In the genomic region with DNA sequence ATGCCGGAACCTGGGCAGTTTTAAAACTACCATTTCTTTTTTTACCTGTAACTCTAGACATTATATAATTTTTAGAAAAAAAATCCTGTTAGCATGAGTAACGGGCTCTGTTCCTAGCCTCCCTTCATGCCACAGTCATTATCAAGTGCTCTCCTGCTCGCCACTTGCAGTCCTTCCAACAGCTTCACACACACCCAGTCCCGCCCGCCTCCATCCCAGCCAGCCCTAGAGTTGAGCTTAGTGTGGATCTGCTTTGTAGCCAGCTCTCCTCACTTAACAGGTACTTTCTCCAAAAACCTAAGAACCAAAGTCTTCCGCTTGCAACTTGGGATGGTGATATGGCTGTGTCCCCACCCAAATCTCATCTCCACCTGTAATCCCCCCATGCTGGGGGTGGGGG, we compare ENCODE assay signal across 15 cellular contexts. TPM values are rescaled to one million over a fixed set of nuclear protein-coding genes. Genes with fewer than 3 reads are reported as not detected.
DNase-seq lines count a peak whose midpoint lies in the region; ATAC-seq, FAIRE-seq and TF ChIP-seq lines count a peak whose summit lies in the region.
"Had no signal": no experiment of that assay in that cellular context is flagged by ENCODE, and none has a peak within 500 bp of the region (broad histone marks: within the 10 kb centered on the region; RNA-seq: fewer than 3 reads in every experiment).

No MANE protein-coding gene starts in this region.

- H3K36me3 ChIP-seq in cardiac muscle cell (peaks cover 73% of the 10 kb centered on the region), kidney (ENCODE audit: control insufficient read depth in 1 of 2, insufficient read depth in 2 of 2, low read length in 2 of 2) (peaks cover 62 to 72% of the 10 kb centered on the region in 2 donors), lower lobe of right lung (peaks cover 93% of the 10 kb centered on the region)

- POLR2A ChIA-PET in activated CD8-positive, alpha-beta T cell treated with anti-CD3 and anti-CD28 coated beads, Interleukin-2, amount 10 ng/mL, durations not matched to agents 7 days and 5 days (lab: Charles Lee) = interaction anchor here (0.7 to 1.0 kb wide), 2 partner anchors 13 to 102 kb away, joined by 3 to 4 read pairs; no protein-coding TSS in a partner anchor

- H3K9me3 ChIP-seq in cardiac muscle cell (ENCODE audit: low read depth) = no peaks in the 10 kb centered on the region
- H3K9me3 ChIP-seq in kidney (ENCODE audit: control insufficient read depth in 1 of 2, low read length in 2 of 2) = no peaks in the 10 kb centered on the region
- H3K9me3 ChIP-seq in lower lobe of right lung = no peaks in the 10 kb centered on the region
- H3K9me3 ChIP-seq: ascending aorta, neutrophil had no signal

- no peaks in the 10 kb centered on the region for H3K9me3 Mint-ChIP-seq in activated CD8-positive, alpha-beta T cell treated with anti-CD3 and anti-CD28 coated beads, Interleukin-2, amount 10 ng/mL, durations not matched to agents 7 days and 5 days (ENCODE audit: insufficient read depth)

- no peak for DNase-seq in cardiac muscle cell (ENCODE audit: low read depth in 1 of 2, low spot score in 1 of 2)
- no peak for DNase-seq in Right ventricle myocardium inferior (ENCODE audit: missing footprints)
- no peak for DNase-seq in activated CD8-positive, alpha-beta T cell treated with anti-CD3 and anti-CD28 coated beads, Interleukin-2, amount 10 ng/mL, durations not matched to agents 7 days and 5 days
- DNase-seq in kidney = peak; percentile 43
- no peak for DNase-seq in lower lobe of right lung
- no peak for DNase-seq in occipital lobe (lab: John Stamatoyannopoulos, UW)
- no peak for DNase-seq in DMS153 treated with DMSO at 0.1 percent for 48 hours (lab: John Stamatoyannopoulos, UW; ENCODE audit: unreplicated experiment)
- no peak for DNase-seq in GM12891 (ENCODE audit: insufficient read length, low spot score)
- DNase-seq: DMS53, NCI-H1417, NCI-H226 had no signal

- H3K4me3 ChIP-seq in cardiac muscle cell (no peak overlapping the region), kidney (ENCODE audit: low read length in 2 of 2) (no peak overlapping the region), lower lobe of right lung (no peak overlapping the region)
- H3K4me3 ChIP-seq: ascending aorta, K562, lung had no signal

- H3K4me1 Mint-ChIP-seq in activated CD8-positive, alpha-beta T cell treated with anti-CD3 and anti-CD28 coated beads, Interleukin-2, amount 10 ng/mL, durations not matched to agents 7 days and 5 days (ENCODE audit: low read depth) = peaks cover 17% of the 10 kb centered on the region

- peaks cover 88% of the 10 kb centered on the region for H3K36me3 Mint-ChIP-seq in activated CD8-positive, alpha-beta T cell treated with anti-CD3 and anti-CD28 coated beads, Interleukin-2, amount 10 ng/mL, durations not matched to agents 7 days and 5 days (ENCODE audit: low read depth)

- intact Hi-C loops in Right ventricle myocardium inferior (cut with DNase I) = loop anchor here (5.0 kb wide), 1 partner anchor 50 kb away; a partner anchor contains a TSS
- intact Hi-C loops in kidney (cut with DNase I) = no loop called here
- intact Hi-C loops in lower lobe of right lung (cut with DNase I) = no loop called here

- H3K9ac ChIP-seq in kidney (ENCODE audit: low read length in 2 of 2) = no peak overlapping the region

- H3K27ac ChIP-seq in cardiac muscle cell (peak overlapping the region; percentile 76), kidney (ENCODE audit: low read depth in 2 of 2, low read length in 2 of 2) (no peak overlapping the region), lower lobe of right lung (no peak overlapping the region)
- H3K27ac ChIP-seq: ascending aorta, neutrophil had no signal

- H3K4me3 Mint-ChIP-seq in activated CD8-positive, alpha-beta T cell treated with anti-CD3 and anti-CD28 coated beads, Interleukin-2, amount 10 ng/mL, durations not matched to agents 7 days and 5 days = no peak overlapping the region

- TF ChIP-seq POLR2A in GM12891 (IDR thresholded peaks at IDR 0.05; ENCODE audit: low read depth, low read length) = no peak; the same call in 1 of the 2 replicates

- H3K27me3 ChIP-seq in cardiac muscle cell (no peaks in the 10 kb centered on the region), lower lobe of right lung (ENCODE audit: low read depth) (no peaks in the 10 kb centered on the region)
- H3K27me3 ChIP-seq: ascending aorta, neutrophil had no signal

- no peaks in the 10 kb centered on the region for H3K27me3 Mint-ChIP-seq in activated CD8-positive, alpha-beta T cell treated with anti-CD3 and anti-CD28 coated beads, Interleukin-2, amount 10 ng/mL, durations not matched to agents 7 days and 5 days (ENCODE audit: low read depth)

- ATAC-seq in Right ventricle myocardium inferior (no peak), lower lobe of right lung (no peak)
- no peak for ATAC-seq in activated CD8-positive, alpha-beta T cell treated with anti-CD3 and anti-CD28 coated beads, Interleukin-2, amount 10 ng/mL, durations not matched to agents 7 days and 5 days
- ATAC-seq: K562 had no signal

- peaks cover 8% of the 10 kb centered on the region for H3K4me1 ChIP-seq in cardiac muscle cell (ENCODE audit: low read depth)
- H3K4me1 ChIP-seq in kidney (ENCODE audit: control insufficient read depth in 1 of 2, insufficient read depth in 1 of 2, low read depth in 1 of 2, low read length in 2 of 2) = no peaks in the 10 kb centered on the region
- no peaks in the 10 kb centered on the region for H3K4me1 ChIP-seq in lower lobe of right lung

- CTCF ChIA-PET in activated CD8-positive, alpha-beta T cell treated with anti-CD3 and anti-CD28 coated beads, Interleukin-2, amount 10 ng/mL, durations not matched to agents 7 days and 5 days (lab: Charles Lee) = no interaction called here

- TF ChIP-seq CTCF in cardiac muscle cell (IDR thresholded peaks at IDR 0.05; ENCODE audit: low read depth, low read length) = no peak
- TF ChIP-seq CTCF in kidney (IDR thresholded peaks at IDR 0.05; ENCODE audit: borderline replicate concordance, extremely low read depth, insufficient read depth) = no peak
- TF ChIP-seq CTCF in lower lobe of right lung (IDR thresholded peaks at IDR 0.05) = no peak

- peak overlapping the region; percentile 50 for H3K27ac Mint-ChIP-seq in activated CD8-positive, alpha-beta T cell treated with anti-CD3 and anti-CD28 coated beads, Interleukin-2, amount 10 ng/mL, durations not matched to agents 7 days and 5 days

- no peak for FAIRE-seq in kidney (lab: Jason Lieb, UNC)
- no peak for FAIRE-seq in GM12891 (lab: Jason Lieb, UNC)
- FAIRE-seq: K562 had no signal

TF ChIP-seq in GM12891, 5 proteins besides CTCF, POLR2A, EP300 and RAD21:
- TF ChIP-seq POU2F2 (IDR thresholded peaks at IDR 0.05; ENCODE audit: low read depth, low read length) = no peak
- TF ChIP-seq SPI1 (IDR thresholded peaks at IDR 0.05; ENCODE audit: low read depth, low read length) = no peak
- TF ChIP-seq POLR2AphosphoS5 (IDR thresholded peaks at IDR 0.05; ENCODE audit: low read depth, low read length) = no peak
- no peak for TF ChIP-seq TAF1 (IDR thresholded peaks at IDR 0.05; ENCODE audit: low read depth, low read length)
- TF ChIP-seq PAX5 (IDR thresholded peaks at IDR 0.05; ENCODE audit: insufficient read depth, low read length, severe bottlenecking) = no peak
TF ChIP-seq in GM12891: peak in this region for 0.

RNA-seq across cellular contexts. Expression of a gene that starts 51.5 kb away (rescaled TPM):
- 356 and 401 TPM in 2 replicates for total RNA-seq in cardiac muscle cell
- 375 and 448 TPM in 2 replicates for polyA plus RNA-seq in cardiac muscle cell
- total RNA-seq in Right ventricle myocardium inferior = 203 TPM
- total RNA-seq in activated CD8-positive, alpha-beta T cell treated with anti-CD3 and anti-CD28 coated beads, Interleukin-2, amount 10 ng/mL, durations not matched to agents 7 days and 5 days = 100 to 1,000 TPM; 177 to 180 TPM
- total RNA-seq in kidney = 636 TPM
- polyA plus RNA-seq in kidney (ENCODE audit: insufficient read depth, low read depth, low replicate concordance) = 154 TPM
- 254 TPM for total RNA-seq in lower lobe of right lung
- total RNA-seq in occipital lobe = 162 TPM
- polyA plus RNA-seq in GM12891 (2012; ENCODE audit: low read depth, missing spikeins) = 166 TPM
